Comparison of ENCODE assay signal across 18 cellular contexts in the genomic region with DNA sequence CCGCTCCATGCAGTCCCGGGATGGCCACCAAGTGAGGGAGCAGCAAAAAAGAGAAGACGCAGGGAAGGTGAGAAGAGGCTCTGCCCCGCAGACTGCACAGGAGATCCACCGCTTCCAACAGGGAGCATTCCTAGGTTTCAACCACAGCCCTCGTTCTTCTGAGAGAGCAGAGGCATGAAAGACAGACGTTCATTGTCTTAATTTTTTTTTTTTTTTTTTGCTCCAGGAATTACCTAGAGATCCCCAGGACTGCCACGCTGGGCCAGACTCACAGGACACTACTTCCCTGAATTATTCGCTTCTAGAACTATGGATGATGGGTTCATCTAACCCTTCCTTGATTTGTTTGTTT. TPM values are rescaled to one million over a fixed set of nuclear protein-coding genes. Genes with fewer than 3 reads are reported as not detected.
DNase-seq lines count a peak whose midpoint lies in the region; TF ChIP-seq lines count a peak whose summit lies in the region.
"Had no signal": no experiment of that assay in that cellular context is flagged by ENCODE, and none has a peak within 500 bp of the region (broad histone marks: within the 10 kb centered on the region; RNA-seq: fewer than 3 reads in every experiment).

No MANE protein-coding gene starts in this region.

- H4K20me1 ChIP-seq in OCI-LY3 (ENCODE audit: insufficient read depth, low read length) (no peaks in the 10 kb centered on the region), osteoblast (ENCODE audit: insufficient read depth, low read length) (no peaks in the 10 kb centered on the region)

- no peaks in the 10 kb centered on the region for H3K27me3 ChIP-seq in OCI-LY3 (ENCODE audit: low read depth, low read length)
- peaks cover 16% of the 10 kb centered on the region for H3K27me3 ChIP-seq in osteoblast (ENCODE audit: insufficient read depth, low read length)
- H3K27me3 ChIP-seq: tibial nerve had no signal

- H3K4me3 ChIP-seq in OCI-LY3 (ENCODE audit: low read length) = peak overlapping the region; percentile 59
- H3K4me3 ChIP-seq in osteoblast (ENCODE audit: insufficient read depth, low read length) = peak overlapping the region; percentile 64
- H3K4me3 ChIP-seq: SK-N-MC, tibial nerve had no signal

- peak overlapping the region; percentile 64 for H3K4me2 ChIP-seq in OCI-LY3 (ENCODE audit: low read length)
- H3K4me2 ChIP-seq in osteoblast (ENCODE audit: insufficient read depth, low read length) = peak overlapping the region; percentile 82

- DNase-seq in foreskin melanocyte (peak; percentile 7), osteoblast (ENCODE audit: insufficient read length, low spot score, missing footprints) (no peak), NCI-H1417 treated with DMSO at 0.1 percent for 48 hours (lab: John Stamatoyannopoulos, UW) (no peak), HUDEP-2 (lab: John Stamatoyannopoulos, UW; ENCODE audit: unreplicated experiment in 76 of 76) (no peak), T-helper 1 cell (no peak), HCEC 1CT (no peak)
- DNase-seq: activated CD4-positive, alpha-beta memory T cell treated with anti-CD3 and anti-CD28 coated beads, Interleukin-2, amount 10 ng/mL, durations not matched to agents 7 days and 5 days; activated CD4-positive, CD25-positive, alpha-beta regulatory T cell; activated naive CD4-positive, alpha-beta T cell treated with Interleukin-2 at 50 U/mL for 16 hours; CD4-positive, alpha-beta memory T cell; NCI-H2107; stimulated activated CD4-positive, alpha-beta T cell treated with anti-CD3 and anti-CD28 coated beads, Interleukin-4, amount 100 ng/mL, for 1 hour; stimulated activated naive CD8-positive, alpha-beta T cell treated with anti-CD3 and anti-CD28 coated beads, Interleukin-15, Interleukin-2, amounts not matched to agents 100 U/mL and 50 U/mL, for 24 hours; T-helper 9 cell had no signal

- no peak for TF ChIP-seq CTCF in OCI-LY3 (IDR thresholded peaks at IDR 0.05; ENCODE audit: low read depth, low read length)
- TF ChIP-seq CTCF in osteoblast (IDR thresholded peaks at IDR 0.05; ENCODE audit: extremely low read depth, low read depth, low read length) = no peak

- peak overlapping the region; percentile 83 for H2AFZ ChIP-seq in OCI-LY3 (ENCODE audit: low read depth, low read length)
- H2AFZ ChIP-seq in osteoblast (ENCODE audit: low read length) = peak overlapping the region; percentile 91

- H3K79me2 ChIP-seq in OCI-LY3 (ENCODE audit: low read length) = no peaks in the 10 kb centered on the region
- H3K79me2 ChIP-seq in osteoblast (ENCODE audit: insufficient read depth, low read length) = no peaks in the 10 kb centered on the region

- H3K27ac ChIP-seq in OCI-LY3 (ENCODE audit: low read length) (no peak overlapping the region), osteoblast (ENCODE audit: low read depth, low read length) (no peak overlapping the region)
- H3K27ac ChIP-seq: SK-N-MC, tibial nerve had no signal

- H3K4me1 ChIP-seq in ES-I3 (ENCODE audit: insufficient read depth, low read length) (peaks cover 25% of the 10 kb centered on the region), OCI-LY3 (ENCODE audit: low read length) (peaks cover 32% of the 10 kb centered on the region), osteoblast (ENCODE audit: insufficient read depth, low read length) (no peaks in the 10 kb centered on the region)

- no peaks in the 10 kb centered on the region; the same call in 1 of the 2 replicates for H3K36me3 ChIP-seq in ES-I3 (ENCODE audit: insufficient read depth, low read length)
- H3K36me3 ChIP-seq in OCI-LY3 (replicated peaks; ENCODE audit: low read depth, low read length) = no peaks in the 10 kb centered on the region
- H3K36me3 ChIP-seq in osteoblast (ENCODE audit: insufficient read depth, low read length) = no peaks in the 10 kb centered on the region
- H3K36me3 ChIP-seq: tibial nerve had no signal

- H3K9ac ChIP-seq in ES-I3 (ENCODE audit: low read depth, low read length) (peak overlapping the region; percentile 72), OCI-LY3 (ENCODE audit: low read length) (peak overlapping the region; percentile 15; the same call in 1 of the 2 replicates)

- no peaks in the 10 kb centered on the region for H3K9me3 ChIP-seq in ES-I3 (ENCODE audit: control insufficient read depth, insufficient read depth, low read length)
- H3K9me3 ChIP-seq in OCI-LY3 (ENCODE audit: insufficient read depth, low read length) = no peaks in the 10 kb centered on the region
- no peaks in the 10 kb centered on the region for H3K9me3 ChIP-seq in osteoblast (ENCODE audit: low read depth, low read length)
- H3K9me3 ChIP-seq: tibial nerve had no signal

RNA-seq across cellular contexts. Expression of a gene that starts 33.2 kb away (rescaled TPM):
- 1.1 and 2.1 TPM in 2 replicates for total RNA-seq in osteoblast
- total RNA-seq: CD4-positive, alpha-beta memory T cell had no signal

RNA-seq across cellular contexts. Expression of a gene that starts 59.0 kb away (rescaled TPM):
- total RNA-seq in osteoblast = 5.4 and 11.2 TPM in 2 replicates
